27 cellular contexts compared by ENCODE assay signal in genomic region chr4:17437396-17437795, GRCh38.
"Had no signal": no experiment of that assay in that cellular context is flagged by ENCODE, and none has a peak within 500 bp of the region (broad histone marks: within the 10 kb centered on the region; RNA-seq: fewer than 3 reads in every experiment).

No MANE protein-coding gene starts in this region.

- DNase-seq: activated CD4-positive, alpha-beta T cell treated with anti-CD3 and anti-CD28 coated beads, Interleukin-2, amount 50 U/mL, for 4 hours; activated CD8-positive, alpha-beta T cell treated with anti-CD3 and anti-CD28 coated beads for 36 hours; activated effector memory CD4-positive, alpha-beta T cell treated with anti-CD3 and anti-CD28 coated beads, Interleukin-2, amount 50 U/mL, for 16 hours; activated naive CD4-positive, alpha-beta T cell; activated naive CD4-positive, alpha-beta T cell treated with anti-CD3 and anti-CD28 coated beads, Interleukin-2, amount 50 U/mL, for 16 hours; activated naive CD8-positive, alpha-beta T cell treated with anti-CD3 and anti-CD28 coated beads for 36 hours; activated T-cell treated with anti-CD3 and anti-CD28 coated beads, Interleukin-2, amount 50 U/mL, for 1 hour; activated T-cell treated with anti-CD3 and anti-CD28 coated beads, Interleukin-2, amount 50 U/mL, for 72 hours; amniotic stem cell; aorta; brain microvascular endothelial cell; Karpas-422; KBM-7; NCI-H1105; NCI-H1417 treated with DMSO at 0.1 percent for 48 hours; NCI-H1930; NCI-H2081 treated with DMSO at 0.1 percent for 48 hours; NCI-H226; NCI-H446 treated with DMSO at 0.1 percent for 48 hours; NCI-H524; NCI-H69; NK-92 treated with Interleukin-12 subunit alpha and Interleukin-12 subunit beta, amount 100 ng/mL, for 24 hours; PC-3; Peyer's patch; RPMI8226; T1000 had no signal

- H3K27me3 ChIP-seq: brain microvascular endothelial cell, Peyer's patch had no signal

- H3K27ac ChIP-seq: brain microvascular endothelial cell, Peyer's patch had no signal

- H3K4me1 ChIP-seq: Peyer's patch had no signal

- H3K9me3 ChIP-seq: Peyer's patch had no signal

- H3K36me3 ChIP-seq: brain microvascular endothelial cell, Peyer's patch had no signal

- H3K4me3 ChIP-seq: Peyer's patch had no signal

- ATAC-seq: activated CD8-positive, alpha-beta T cell treated with anti-CD3 and anti-CD28 coated beads for 36 hours; activated T-cell treated with anti-CD3 and anti-CD28 coated beads, Interleukin-2, amount 50 U/mL, for 72 hours; activated T-helper 17 cell treated with anti-CD3 and anti-CD28 coated beads, Interleukin-2, amount 50 U/mL, for 72 hours; PC-3 had no signal
